In the genomic region with DNA sequence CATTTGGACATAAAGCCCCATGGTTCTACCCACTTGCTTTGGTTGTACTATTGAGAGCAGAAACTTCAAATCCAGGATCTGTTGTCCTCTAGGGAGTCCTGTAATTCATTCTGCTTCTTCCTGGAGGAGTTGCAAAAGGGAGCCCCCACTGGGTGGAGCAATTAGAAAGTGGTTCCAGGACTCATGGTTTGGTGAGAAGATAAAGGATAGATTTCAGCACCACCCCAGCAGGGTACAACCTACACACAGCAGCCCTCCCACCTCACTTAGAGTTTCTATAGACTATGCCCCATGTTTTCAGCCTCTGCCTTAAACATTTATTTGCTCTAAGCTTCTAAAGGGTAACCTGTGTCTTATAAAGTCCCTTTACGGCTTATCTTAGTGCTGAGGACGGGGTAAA, we compare ENCODE assay signal across 25 cellular contexts.
"Had no signal": no experiment of that assay in that cellular context is flagged by ENCODE, and none has a peak within 500 bp of the region (broad histone marks: within the 10 kb centered on the region; RNA-seq: fewer than 3 reads in every experiment).

No MANE protein-coding gene starts in this region.

- H3K9me3 Mint-ChIP-seq: natural killer cell; stimulated activated memory B cell treated with anti-CD40 and anti-IgM and Interleukin-4, amounts not matched to agents 10 μg/mL and 1 μg/mL and 100 μg/mL, for 72 hours; type B pancreatic cell had no signal

- H3K27me3 Mint-ChIP-seq: stimulated activated memory B cell treated with anti-CD40 and anti-IgM and Interleukin-4, amounts not matched to agents 10 μg/mL and 1 μg/mL and 100 μg/mL, for 72 hours had no signal

- H3K9me3 ChIP-seq: esophagus squamous epithelium, left lung, neutrophil, right lobe of liver, testis, tibial artery had no signal

- H3K79me2 ChIP-seq: parathyroid adenoma had no signal

- H3K27ac ChIP-seq: coronary artery, esophagus squamous epithelium, left lung, neutrophil, parathyroid adenoma, right lobe of liver, testis, tibial artery had no signal

- H3K36me3 Mint-ChIP-seq: natural killer cell; stimulated activated memory B cell treated with anti-CD40 and anti-IgM and Interleukin-4, amounts not matched to agents 10 μg/mL and 1 μg/mL and 100 μg/mL, for 72 hours; type B pancreatic cell had no signal

- H3K4me3 ChIP-seq: coronary artery, esophagus squamous epithelium, left lung, right lobe of liver, smooth muscle cell, testis, tibial artery had no signal

- H3K4me2 ChIP-seq: smooth muscle cell had no signal

- DNase-seq: dermis blood vessel endothelial cell; effector memory CD4-positive, alpha-beta T cell; erythroblast; esophagus squamous epithelium; foreskin melanocyte; glutamatergic neuron; hypothalamus; left cardiac atrium; left lung; natural killer cell; right lobe of liver; stimulated activated CD4-positive, alpha-beta T cell treated with anti-CD3 and anti-CD28 coated beads, Interleukin-4, amount 100 ng/mL, for 4 hours; stimulated activated naive CD8-positive, alpha-beta T cell treated with anti-CD3 and anti-CD28 coated beads, Interleukin-15, Interleukin-2, amounts not matched to agents 100 U/mL and 50 U/mL, for 24 hours; substantia nigra; testis; tibial artery had no signal

- H3K9ac ChIP-seq: parathyroid adenoma had no signal

- ATAC-seq: left cardiac atrium; left lung; natural killer cell; right lobe of liver; stimulated activated memory B cell treated with anti-CD40 and anti-IgM and Interleukin-4, amounts not matched to agents 10 μg/mL and 1 μg/mL and 100 μg/mL, for 72 hours; stimulated activated naive CD8-positive, alpha-beta T cell treated with anti-CD3 and anti-CD28 coated beads, Interleukin-15, Interleukin-2, amounts not matched to agents 100 U/mL and 50 U/mL, for 24 hours had no signal

- H3K4me1 Mint-ChIP-seq: stimulated activated memory B cell treated with anti-CD40 and anti-IgM and Interleukin-4, amounts not matched to agents 10 μg/mL and 1 μg/mL and 100 μg/mL, for 72 hours had no signal

- H3K36me3 ChIP-seq: esophagus squamous epithelium, left lung, neutrophil, right lobe of liver, tibial artery had no signal

- H3K27ac Mint-ChIP-seq: natural killer cell; progenitor cell of endocrine pancreas; stimulated activated memory B cell treated with anti-CD40 and anti-IgM and Interleukin-4, amounts not matched to agents 10 μg/mL and 1 μg/mL and 100 μg/mL, for 72 hours; type B pancreatic cell had no signal

- H3K4me3 Mint-ChIP-seq: natural killer cell; stimulated activated memory B cell treated with anti-CD40 and anti-IgM and Interleukin-4, amounts not matched to agents 10 μg/mL and 1 μg/mL and 100 μg/mL, for 72 hours; type B pancreatic cell had no signal

- H3K4me1 ChIP-seq: esophagus squamous epithelium, left lung, parathyroid adenoma, right lobe of liver, testis, tibial artery had no signal

- FAIRE-seq: endometrium, islet of Langerhans had no signal

- H3K27me3 ChIP-seq: esophagus squamous epithelium, left lung, right lobe of liver, testis, tibial artery had no signal
